14 cellular contexts compared by ENCODE assay signal in the genomic region with DNA sequence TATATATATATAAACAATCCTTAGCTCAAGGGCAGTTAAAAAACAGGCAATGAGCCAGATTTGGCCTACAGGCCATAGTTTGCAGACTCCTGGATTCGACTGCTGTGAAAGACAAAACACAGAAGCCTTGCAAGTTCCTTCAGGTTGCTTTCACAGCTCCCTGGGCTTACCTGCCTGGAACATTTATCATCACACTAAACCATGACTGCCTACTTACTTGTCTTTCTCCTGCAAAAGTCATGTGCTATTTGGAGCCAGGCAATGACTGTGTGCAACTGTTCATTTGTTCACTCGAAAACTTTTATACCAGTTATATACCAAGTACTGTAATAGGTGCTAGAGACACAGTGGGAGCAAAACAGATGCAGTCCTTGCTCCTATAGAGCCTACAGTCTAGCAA. TPM values are rescaled to one million over a fixed set of nuclear protein-coding genes. Genes with fewer than 3 reads are reported as not detected.
A peak's percentile ranks its signal among the peaks of the same experiment; 100 is the strongest.
DNase-seq lines count a peak whose midpoint lies in the region; ATAC-seq and TF ChIP-seq lines count a peak whose summit lies in the region.
"Had no signal": no experiment of that assay in that cellular context is flagged by ENCODE, and none has a peak within 500 bp of the region (broad histone marks: within the 10 kb centered on the region; RNA-seq: fewer than 3 reads in every experiment).

No MANE protein-coding gene starts in this region.

- TF ChIP-seq CTCF in GM12865 (IDR thresholded peaks at IDR 0.05; ENCODE audit: insufficient read depth, low read depth, low read length, missing control alignments) (no peak), lower lobe of right lung (IDR thresholded peaks at IDR 0.05) (no peak)

- CTCF ChIA-PET in activated CD8-positive, alpha-beta T cell treated with anti-CD3 and anti-CD28 coated beads, Interleukin-2, amount 10 ng/mL, durations not matched to agents 7 days and 5 days (lab: Charles Lee), result interaction anchor here (0.6 to 7.1 kb wide), 10 partner anchors 15 to 225 kb away, joined by 3 to 108 read pairs (median 4); a partner anchor contains a TSS

- no peaks in the 10 kb centered on the region for H3K27me3 Mint-ChIP-seq in CD4-positive, CD25-positive, alpha-beta regulatory T cell
- H3K27me3 Mint-ChIP-seq in activated CD8-positive, alpha-beta T cell treated with anti-CD3 and anti-CD28 coated beads, Interleukin-2, amount 10 ng/mL, durations not matched to agents 7 days and 5 days (ENCODE audit: low read depth), result no peaks in the 10 kb centered on the region

- H3K36me3 ChIP-seq in CD4-positive, CD25-positive, alpha-beta regulatory T cell (ENCODE audit: control insufficient read depth, insufficient read depth, low read length), result no peaks in the 10 kb centered on the region
- H3K36me3 ChIP-seq in lower lobe of right lung, result no peaks in the 10 kb centered on the region
- H3K36me3 ChIP-seq: thoracic aorta had no signal

- DNase-seq in CD4-positive, CD25-positive, alpha-beta regulatory T cell, result no peak
- DNase-seq in GM12865 (ENCODE audit: low read depth), result peak; percentile 6
- peak; percentile 35 for DNase-seq in activated CD8-positive, alpha-beta T cell treated with anti-CD3 and anti-CD28 coated beads, Interleukin-2, amount 10 ng/mL, durations not matched to agents 7 days and 5 days
- DNase-seq in lower lobe of right lung, result no peak
- DNase-seq in SKM-1 (lab: John Stamatoyannopoulos, UW; ENCODE audit: unreplicated experiment), result no peak
- no peak for DNase-seq in foreskin melanocyte
- DNase-seq in left cardiac atrium, result no peak
- DNase-seq: cortex of kidney, left colon, NCI-H2107, NCI-H82 had no signal

- H3K27ac ChIP-seq in CD4-positive, CD25-positive, alpha-beta regulatory T cell (ENCODE audit: insufficient read depth, low read length, poor library complexity, severe bottlenecking), result peak overlapping the region; percentile 93
- H3K27ac ChIP-seq in lower lobe of right lung, result peak overlapping the region; percentile 22
- H3K27ac ChIP-seq: C4-2B, hepatocyte, thoracic aorta had no signal

- H3K4me1 ChIP-seq in CD4-positive, CD25-positive, alpha-beta regulatory T cell (ENCODE audit: control insufficient read depth, insufficient read depth, low read length, poor library complexity, severe bottlenecking), result peaks cover 79% of the 10 kb centered on the region
- peaks cover 34% of the 10 kb centered on the region for H3K4me1 ChIP-seq in lower lobe of right lung

- intact Hi-C loops in lower lobe of right lung (cut with DNase I), result no loop called here
- intact Hi-C loops in left cardiac atrium (cut with DNase I), result loop anchor here in 1 of 2 donors (5.0 kb wide), 1 partner anchor 110 kb away; no protein-coding TSS in a partner anchor

- H3K4me3 ChIP-seq in CD4-positive, CD25-positive, alpha-beta regulatory T cell (ENCODE audit: low read depth, low read length), result peak overlapping the region; percentile 81
- H3K4me3 ChIP-seq in GM12865 (ENCODE audit: low read depth, low read length) (no peak overlapping the region), lower lobe of right lung (no peak overlapping the region)
- H3K4me3 ChIP-seq: hepatocyte, thoracic aorta had no signal

- no peaks in the 10 kb centered on the region for H3K9me3 ChIP-seq in CD4-positive, CD25-positive, alpha-beta regulatory T cell (ENCODE audit: control insufficient read depth in 2 of 2, low read length in 2 of 2)
- no peaks in the 10 kb centered on the region for H3K9me3 ChIP-seq in lower lobe of right lung
- H3K9me3 ChIP-seq: thoracic aorta had no signal

- peak overlapping the region; percentile 21 to 95 (median 70) for H3K27ac Mint-ChIP-seq in CD4-positive, CD25-positive, alpha-beta regulatory T cell
- H3K27ac Mint-ChIP-seq in activated CD8-positive, alpha-beta T cell treated with anti-CD3 and anti-CD28 coated beads, Interleukin-2, amount 10 ng/mL, durations not matched to agents 7 days and 5 days, result peak overlapping the region; percentile 92

- no peaks in the 10 kb centered on the region for H3K9me3 Mint-ChIP-seq in CD4-positive, CD25-positive, alpha-beta regulatory T cell
- H3K9me3 Mint-ChIP-seq in activated CD8-positive, alpha-beta T cell treated with anti-CD3 and anti-CD28 coated beads, Interleukin-2, amount 10 ng/mL, durations not matched to agents 7 days and 5 days (ENCODE audit: insufficient read depth), result peaks cover under 1% of the 10 kb centered on the region

- peaks cover 30 to 71% (median 57%) of the 10 kb centered on the region in 4 donors for H3K4me1 Mint-ChIP-seq in CD4-positive, CD25-positive, alpha-beta regulatory T cell
- H3K4me1 Mint-ChIP-seq in activated CD8-positive, alpha-beta T cell treated with anti-CD3 and anti-CD28 coated beads, Interleukin-2, amount 10 ng/mL, durations not matched to agents 7 days and 5 days (ENCODE audit: low read depth), result peaks cover 66% of the 10 kb centered on the region

- peaks cover 3% of the 10 kb centered on the region for H3K36me3 Mint-ChIP-seq in CD4-positive, CD25-positive, alpha-beta regulatory T cell
- H3K36me3 Mint-ChIP-seq in activated CD8-positive, alpha-beta T cell treated with anti-CD3 and anti-CD28 coated beads, Interleukin-2, amount 10 ng/mL, durations not matched to agents 7 days and 5 days (ENCODE audit: low read depth), result peaks cover 44% of the 10 kb centered on the region

- no peaks in the 10 kb centered on the region for H3K27me3 ChIP-seq in CD4-positive, CD25-positive, alpha-beta regulatory T cell (ENCODE audit: control insufficient read depth, insufficient read depth, low read length)
- H3K27me3 ChIP-seq in lower lobe of right lung (ENCODE audit: low read depth), result no peaks in the 10 kb centered on the region
- H3K27me3 ChIP-seq: hepatocyte had no signal

- no peak for ATAC-seq in CD4-positive, CD25-positive, alpha-beta regulatory T cell (ENCODE audit: low read depth in 2 of 2)
- ATAC-seq in activated CD8-positive, alpha-beta T cell treated with anti-CD3 and anti-CD28 coated beads, Interleukin-2, amount 10 ng/mL, durations not matched to agents 7 days and 5 days, result no peak
- no peak for ATAC-seq in lower lobe of right lung
- no peak for ATAC-seq in left cardiac atrium
- ATAC-seq: left colon had no signal

- POLR2A ChIA-PET in activated CD8-positive, alpha-beta T cell treated with anti-CD3 and anti-CD28 coated beads, Interleukin-2, amount 10 ng/mL, durations not matched to agents 7 days and 5 days (lab: Charles Lee), result interaction anchor here (0.6 to 11.0 kb wide), 14 partner anchors 13 to 316 kb away, joined by 3 to 203 read pairs (median 4); a partner anchor contains a TSS

- peak overlapping the region; percentile 9 to 84 (median 75) for H3K4me3 Mint-ChIP-seq in CD4-positive, CD25-positive, alpha-beta regulatory T cell
- H3K4me3 Mint-ChIP-seq in activated CD8-positive, alpha-beta T cell treated with anti-CD3 and anti-CD28 coated beads, Interleukin-2, amount 10 ng/mL, durations not matched to agents 7 days and 5 days, result peak overlapping the region; percentile 52

RNA-seq across cellular contexts. Expression of a gene that starts 2.2 kb away (rescaled TPM):
- total RNA-seq in CD4-positive, CD25-positive, alpha-beta regulatory T cell, result 38.2 TPM
- polyA plus RNA-seq in CD4-positive, CD25-positive, alpha-beta regulatory T cell, result 10 to 100 TPM; 20.9 to 29.1 (median 24.6) TPM
- 10 to 100 TPM; 50.8 to 53.1 TPM for total RNA-seq in activated CD8-positive, alpha-beta T cell treated with anti-CD3 and anti-CD28 coated beads, Interleukin-2, amount 10 ng/mL, durations not matched to agents 7 days and 5 days
- 11.3 TPM for total RNA-seq in lower lobe of right lung
- 1 to 10 TPM; 8.1 to 9.6 TPM for total RNA-seq in left cardiac atrium

RNA-seq across cellular contexts. Expression of a gene that starts 51.3 kb away (rescaled TPM):
- 120 TPM for total RNA-seq in CD4-positive, CD25-positive, alpha-beta regulatory T cell
- 10 to 100 TPM; 45.2 to 62.7 (median 56.9) TPM for polyA plus RNA-seq in CD4-positive, CD25-positive, alpha-beta regulatory T cell
- total RNA-seq in activated CD8-positive, alpha-beta T cell treated with anti-CD3 and anti-CD28 coated beads, Interleukin-2, amount 10 ng/mL, durations not matched to agents 7 days and 5 days, result 100 to 1,000 TPM; 111 to 119 TPM
- 102 TPM for total RNA-seq in lower lobe of right lung
- 100 to 1,000 TPM; 110 to 129 TPM for total RNA-seq in left cardiac atrium

Comparison
In these comparisons a context has a peak if more than half of its experiments do, and no peak if none do; other contexts are left out.
1. DNase-seq: peak in GM12865 (single experiment) and activated CD8-positive, alpha-beta T cell treated with anti-CD3 and anti-CD28 coated beads, Interleukin-2, amount 10 ng/mL, durations not matched to agents 7 days and 5 days (single experiment); none in CD4-positive, CD25-positive, alpha-beta regulatory T cell (0 of 3), lower lobe of right lung (single experiment), SKM-1 (single experiment), foreskin melanocyte (single experiment) and left cardiac atrium (single experiment).